In the genomic region with DNA sequence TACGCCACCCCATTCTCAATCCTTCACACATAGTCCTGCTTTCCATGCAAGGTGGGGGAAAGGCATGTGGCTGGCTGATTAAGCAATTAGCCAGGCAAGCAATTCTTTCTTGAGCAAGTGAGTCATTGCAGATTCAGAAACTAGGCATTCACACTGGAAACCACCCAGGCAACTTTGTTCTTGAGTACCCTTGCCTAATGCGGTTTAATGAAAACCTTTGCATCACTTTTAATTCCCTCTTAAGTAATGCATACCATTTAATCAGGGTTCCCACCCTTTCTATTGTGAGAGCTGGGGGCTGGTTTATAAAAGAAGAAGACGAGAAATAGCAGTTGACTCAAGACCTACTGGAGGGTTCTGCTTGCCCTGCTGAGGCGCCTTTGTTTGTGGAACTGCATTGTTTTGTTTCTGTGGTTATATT, we compare ENCODE assay signal across 12 cellular contexts. TPM values are rescaled to one million over a fixed set of nuclear protein-coding genes. Genes with fewer than 3 reads are reported as not detected.
A peak's percentile ranks its signal among the peaks of the same experiment; 100 is the strongest.
DNase-seq lines count a peak whose midpoint lies in the region; ATAC-seq, FAIRE-seq and TF ChIP-seq lines count a peak whose summit lies in the region.
"Had no signal": no experiment of that assay in that cellular context is flagged by ENCODE, and none has a peak within 500 bp of the region (broad histone marks: within the 10 kb centered on the region; RNA-seq: fewer than 3 reads in every experiment).

No MANE protein-coding gene starts in this region.

- peak; percentile 95 for DNase-seq in GM04503 (ENCODE audit: low read depth)
- DNase-seq in NOMO-1 (lab: John Stamatoyannopoulos, UW; ENCODE audit: unreplicated experiment in 2 of 2) = peak; percentile 73 to 89
- DNase-seq in H1 (ENCODE audit: low read depth in 1 of 2, low spot score in 2 of 2) = peak in 1 of 2 experiments; percentile 31
- DNase-seq in nephron progenitor cell = no peak
- DNase-seq in HEK293T (ENCODE audit: extremely low spot score) = no peak
- DNase-seq in T-helper 2 cell = no peak
- DNase-seq in small intestine = no peak
- DNase-seq: activated naive CD4-positive, alpha-beta T cell treated with anti-CD3 and anti-CD28 coated beads, Interleukin-2, amount 10 ng/mL, durations not matched to agents 7 days and 5 days; naive thymus-derived CD4-positive, alpha-beta T cell; NCI-H226 had no signal

- no peak for ATAC-seq in GM18873 (IDR thresholded peaks at IDR 0.05; ENCODE audit: low FRiP score, unreplicated experiment)
- ATAC-seq: naive thymus-derived CD4-positive, alpha-beta T cell had no signal

- H2BK5ac ChIP-seq in H1 (ENCODE audit: low read depth, low read length) = no peak overlapping the region

- no peaks in the 10 kb centered on the region for H3K9me3 ChIP-seq in H1 (ENCODE audit: insufficient read depth in 2 of 2, low read depth in 1 of 2, low read length in 1 of 2)
- no peaks in the 10 kb centered on the region for H3K9me3 ChIP-seq in small intestine (ENCODE audit: control insufficient read depth, low read depth)

- H2BK120ac ChIP-seq in H1 (replicated peaks; ENCODE audit: low read depth, low read length) = no peak overlapping the region

- no peak overlapping the region for H4K91ac ChIP-seq in H1 (replicated peaks; ENCODE audit: insufficient read length, low read length)

- no peak overlapping the region for H2BK20ac ChIP-seq in H1 (ENCODE audit: low read length)

- no peak overlapping the region for H3K14ac ChIP-seq in H1 (ENCODE audit: insufficient read length)

- H3K4me1 ChIP-seq in H1 (replicated peaks in 1 of 4; ENCODE audit: control insufficient read depth in 3 of 4, insufficient read depth in 4 of 4, low read length in 3 of 4) (peaks cover 0 to 6% (median 0%) of the 10 kb centered on the region in 4 experiments; a peak in 2 of 7 replicates), small intestine (ENCODE audit: control insufficient read depth in 2 of 2, insufficient read depth in 1 of 2, low read depth in 1 of 2, low read length in 1 of 2) (no peaks in the 10 kb centered on the region)

- H3K4ac ChIP-seq in H1 (replicated peaks; ENCODE audit: insufficient read length, low read depth, low read length) = no peak overlapping the region

- no peak overlapping the region for H4K5ac ChIP-seq in H1 (ENCODE audit: insufficient read length, low read depth, low read length)

- H3K9ac ChIP-seq in H1 (replicated peaks in 1 of 4; ENCODE audit: extremely low read depth in 1 of 4, low read depth in 3 of 4, low read length in 3 of 4) = no peak overlapping the region

- no peaks in the 10 kb centered on the region for H3K36me3 Mint-ChIP-seq in nephron progenitor cell (ENCODE audit: low read depth)
- H3K36me3 Mint-ChIP-seq: activated naive CD4-positive, alpha-beta T cell treated with anti-CD3 and anti-CD28 coated beads, Interleukin-2, amount 10 ng/mL, durations not matched to agents 7 days and 5 days had no signal

- no peaks in the 10 kb centered on the region for H3K79me2 ChIP-seq in H1 (ENCODE audit: control insufficient read depth in 1 of 2, insufficient read depth in 2 of 2, low read length in 2 of 2)

- H2AFZ ChIP-seq in H1 (ENCODE audit: low read length) = 0 out of 2 replicates have a peak overlapping the region, but pooled peaks have one; percentile 19

- H3K27me3 ChIP-seq in H1 (replicated peaks in 1 of 4; ENCODE audit: control insufficient read depth in 3 of 4, extremely low read depth in 1 of 4, insufficient read depth in 3 of 4, low read length in 3 of 4) (no peaks in the 10 kb centered on the region), small intestine (ENCODE audit: control insufficient read depth in 2 of 2, insufficient read depth in 2 of 2, low read length in 2 of 2) (no peaks in the 10 kb centered on the region)

- H3K27ac ChIP-seq in H1 (ENCODE audit: low read depth, low read length) (no peak overlapping the region), small intestine (ENCODE audit: low read depth in 1 of 2, low read length in 1 of 2) (no peak overlapping the region)
- H3K27ac ChIP-seq: VCaP had no signal

- no peak for TF ChIP-seq CTCF in H1 (IDR thresholded peaks at IDR 0.05; ENCODE audit: control extremely low read depth in 1 of 3, insufficient read depth in 1 of 3, low read depth in 1 of 3, low read length in 3 of 3)
- no peak for TF ChIP-seq CTCF in nephron progenitor cell (IDR thresholded peaks at IDR 0.05)

- no peak overlapping the region for H2BK12ac ChIP-seq in H1 (ENCODE audit: low read depth, low read length)

- H2BK15ac ChIP-seq in H1 (ENCODE audit: low read length) = no peak overlapping the region

- peaks cover 6% of the 10 kb centered on the region for H3K9me3 Mint-ChIP-seq in nephron progenitor cell

- 76% methylated on average over 4 of the region's 4 CpGs; no CpG with 5 or more reads in 1 of the 2 experiments for WGBS in H1 (ENCODE audit: extremely low coverage in 1 of 2, insufficient coverage in 1 of 2, insufficient read length in 1 of 2, insufficient replicate concordance in 2 of 2, low coverage in 1 of 2, low lambda C conversion rate in 2 of 2, missing lambda C conversion rate in 1 of 2), 2 experiments
- 61 to 77% (median 73%) methylated on average over 4 of the region's 4 CpGs for WGBS in small intestine, 3 donors

- TF ChIP-seq EP300 in H1 (IDR thresholded peaks at IDR 0.05; ENCODE audit: borderline replicate concordance in 1 of 2, low read depth in 2 of 2, low read length in 2 of 2) = no peak

- no peaks in the 10 kb centered on the region for H4K20me1 ChIP-seq in H1 (replicated peaks in 1 of 2; ENCODE audit: control insufficient read depth in 1 of 2, insufficient read depth in 2 of 2, low read length in 2 of 2)

- H3K4me2 ChIP-seq in H1 (ENCODE audit: insufficient read depth in 1 of 2, low read depth in 2 of 2, low read length in 2 of 2) = no peak overlapping the region

- H3K23ac ChIP-seq in H1 (ENCODE audit: insufficient read length) = no peak overlapping the region

- no peak for TF ChIP-seq RAD21 in H1 (IDR thresholded peaks at IDR 0.05 in 1 of 2, conservative IDR thresholded peaks at IDR 0.05 in 1 of 2; ENCODE audit: low read depth in 2 of 2, low read length in 2 of 2)

- CTCF ChIA-PET in H1 (lab: Charles Lee; ENCODE audit: partially characterized antibody) = no interaction called here
- CTCF ChIA-PET in HEK293T (lab: Yijun Ruan, JAX) = no interaction called here

- H3K4me3 Mint-ChIP-seq in nephron progenitor cell = no peak overlapping the region
- H3K4me3 Mint-ChIP-seq: activated naive CD4-positive, alpha-beta T cell treated with anti-CD3 and anti-CD28 coated beads, Interleukin-2, amount 10 ng/mL, durations not matched to agents 7 days and 5 days; naive thymus-derived CD4-positive, alpha-beta T cell had no signal

- H3K23me2 ChIP-seq in H1 (ENCODE audit: low read depth, low read length) = no peaks in the 10 kb centered on the region

- no peak overlapping the region for H2AK5ac ChIP-seq in H1 (ENCODE audit: low read depth, low read length)

- no peak for FAIRE-seq in H1 (lab: Jason Lieb, UNC)
- FAIRE-seq in small intestine (lab: Jason Lieb, UNC) = no peak

- no peak overlapping the region for H3K4me3 ChIP-seq in H1 (ENCODE audit: extremely low read depth in 1 of 4, insufficient read depth in 2 of 4, low read depth in 3 of 4, low read length in 4 of 4)
- H3K4me3 ChIP-seq in small intestine (ENCODE audit: low read depth in 1 of 2, low read length in 2 of 2) = no peak overlapping the region

- no peak overlapping the region for H3K56ac ChIP-seq in H1 (replicated peaks; ENCODE audit: insufficient read length, low read depth, low read length)

- no peak for TF ChIP-seq POLR2A in H1 (IDR thresholded peaks at IDR 0.05; ENCODE audit: control extremely low read depth in 1 of 2, low read depth in 2 of 2, low read length in 2 of 2)

- peaks cover 5% of the 10 kb centered on the region for H3K27me3 Mint-ChIP-seq in nephron progenitor cell (ENCODE audit: low read depth, poor library complexity)
- H3K27me3 Mint-ChIP-seq: activated naive CD4-positive, alpha-beta T cell treated with anti-CD3 and anti-CD28 coated beads, Interleukin-2, amount 10 ng/mL, durations not matched to agents 7 days and 5 days had no signal

- no peak overlapping the region for H3K18ac ChIP-seq in H1 (ENCODE audit: extremely low read depth, low read length)

- no peaks in the 10 kb centered on the region for H3K79me1 ChIP-seq in H1 (ENCODE audit: low read depth, low read length)

- POLR2A ChIA-PET in H1 (lab: Charles Lee; ENCODE audit: partially characterized antibody) = no interaction called here
- POLR2A ChIA-PET in HEK293T (lab: Yijun Ruan, JAX) = no interaction called here

- H3K27ac Mint-ChIP-seq in nephron progenitor cell = peak overlapping the region; percentile 6
- H3K27ac Mint-ChIP-seq: activated naive CD4-positive, alpha-beta T cell treated with anti-CD3 and anti-CD28 coated beads, Interleukin-2, amount 10 ng/mL, durations not matched to agents 7 days and 5 days had no signal

- H3K4me1 Mint-ChIP-seq in nephron progenitor cell = peaks cover 67% of the 10 kb centered on the region
- H3K4me1 Mint-ChIP-seq: activated naive CD4-positive, alpha-beta T cell treated with anti-CD3 and anti-CD28 coated beads, Interleukin-2, amount 10 ng/mL, durations not matched to agents 7 days and 5 days had no signal

- H3K36me3 ChIP-seq in H1 (ENCODE audit: control insufficient read depth in 2 of 4, insufficient read depth in 4 of 4, low read length in 3 of 4) (no peaks in the 10 kb centered on the region), small intestine (ENCODE audit: control insufficient read depth in 2 of 2, insufficient read depth in 2 of 2, low read length in 2 of 2) (no peaks in the 10 kb centered on the region)

- no peak overlapping the region for H4K8ac ChIP-seq in H1 (ENCODE audit: extremely low read depth, insufficient read depth, low read length)

TF ChIP-seq in H1, 55 proteins besides CTCF, POLR2A, EP300 and RAD21 (continues in another document):
- TF ChIP-seq, protein P1, sequence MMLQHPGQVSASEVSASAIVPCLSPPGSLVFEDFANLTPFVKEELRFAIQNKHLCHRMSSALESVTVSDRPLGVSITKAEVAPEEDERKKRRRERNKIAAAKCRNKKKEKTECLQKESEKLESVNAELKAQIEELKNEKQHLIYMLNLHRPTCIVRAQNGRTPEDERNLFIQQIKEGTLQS (IDR thresholded peaks at IDR 0.05; ENCODE audit: insufficient read depth, low read depth, low read length) = no peak

TF ChIP-seq in HEK293T, 16 proteins besides CTCF, POLR2A, EP300 and RAD21 (continues in another document):
- TF ChIP-seq TARDBP (IDR thresholded peaks at IDR 0.05) (no peak), FOXK2 (IDR thresholded peaks at IDR 0.05) (no peak), HDGF (IDR thresholded peaks at IDR 0.05; ENCODE audit: borderline replicate concordance) (no peak), FOXA1 (IDR thresholded peaks at IDR 0.05) (no peak)

RNA-seq across cellular contexts. Expression of a gene that starts 49.0 kb away (rescaled TPM):
- total RNA-seq in H1 (2021; fragmentation: NEBNext Ultra II Directional; extraction: Animal tissue kit (Norgen Biotek cat#: 25700)) = 0.30 and 0.48 TPM in 2 replicates
- polyA plus RNA-seq in H1 (2011; rRNA removed) = 0.14 and 0.17 TPM in 2 replicates
- polyA plus RNA-seq in H1 (2011; cell fraction: cytosol; rRNA removed) = 0.30 TPM
- polyA plus RNA-seq in H1 (2011; cell fraction: nucleus; rRNA removed) = 0.29 TPM
- 0.25 to 0.46 TPM (median 0.35 TPM) in 4 replicates for polyA plus RNA-seq in H1 (2012, experiment 1 of 2)
- not detected for polyA plus RNA-seq in H1 (2012, experiment 2 of 2)
- polyA plus RNA-seq in H1 (2013, experiment 1 of 2) = 0.08 TPM
- 0.07 TPM for polyA plus RNA-seq in H1 (2013, experiment 2 of 2)
- polyA minus RNA-seq in H1 (2011; rRNA and poly(A)+ RNA removed) = 0.85 and 1.3 TPM in 2 replicates
- polyA minus RNA-seq in H1 (2011; cell fraction: cytosol; rRNA and poly(A)+ RNA removed) = not detected
- 1.3 TPM for polyA minus RNA-seq in H1 (2011; cell fraction: nucleus; rRNA and poly(A)+ RNA removed)
- polyA plus RNA-seq in small intestine = 1 to 10 TPM in 2 of 3 donors, under 1 TPM in 1; 0.67 to 4.4 (median 1.4) TPM

Comparison
In these comparisons a context has a peak if more than half of its experiments do, and no peak if none do; other contexts are left out.
1. DNase-seq: peak in GM04503 (single experiment) and NOMO-1 (2 of 2); none in nephron progenitor cell (single experiment), HEK293T (single experiment), T-helper 2 cell (0 of 5) and small intestine (single experiment).